In the genomic region with DNA sequence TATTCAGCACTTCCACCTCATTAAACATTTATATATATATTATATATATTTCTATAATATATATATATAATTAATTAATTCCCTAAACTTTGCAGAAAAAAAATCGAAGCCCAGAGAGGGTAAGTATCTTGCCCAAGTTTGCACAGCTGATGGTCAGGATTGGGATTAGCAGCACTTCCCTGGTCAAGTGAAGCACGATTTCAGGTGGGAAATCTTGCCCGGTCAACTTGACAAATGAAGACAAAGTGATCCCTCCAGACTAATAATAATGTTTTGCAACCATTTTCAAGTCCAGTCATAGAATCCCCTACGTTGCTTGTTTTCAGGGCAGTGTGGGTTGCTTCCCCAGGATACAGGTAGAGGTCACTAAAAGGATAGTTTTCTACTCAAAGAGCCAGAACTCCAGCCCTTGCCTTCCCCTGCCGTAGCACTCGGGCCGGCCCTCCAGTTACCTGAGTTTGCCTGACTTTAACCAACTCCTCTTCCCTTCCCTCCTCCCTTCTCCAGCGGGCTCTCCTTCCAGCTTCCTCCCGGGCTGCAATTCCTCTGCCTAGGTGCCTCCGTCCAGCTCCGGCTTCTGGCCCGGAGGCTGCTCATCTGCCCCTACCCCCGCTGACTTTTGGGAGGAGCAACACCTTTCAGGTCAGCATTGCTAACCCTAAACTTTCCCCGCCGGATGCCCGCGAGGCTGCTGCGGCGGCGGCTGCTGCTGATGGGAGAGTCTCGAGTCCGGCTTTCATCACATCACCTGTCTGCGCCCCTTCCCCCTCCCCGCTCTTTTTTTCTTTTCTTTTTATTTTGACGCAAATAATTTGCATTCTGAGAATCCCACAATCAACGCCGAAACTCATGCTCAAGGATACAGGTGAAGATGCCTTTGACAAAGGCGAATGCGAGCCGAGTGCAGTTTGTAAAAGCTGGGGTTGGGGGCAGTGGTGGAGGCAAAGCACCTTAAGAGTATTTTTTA, we compare ENCODE assay signal across 8 cellular contexts. TPM values are rescaled to one million over a fixed set of nuclear protein-coding genes. Genes with fewer than 3 reads are reported as not detected.
DNase-seq lines count a peak whose midpoint lies in the region; ATAC-seq and TF ChIP-seq lines count a peak whose summit lies in the region.

No MANE protein-coding gene starts in this region.

- 6 to 7% methylated on average over 30 of the region's 30 CpGs for WGBS in lower leg skin, 2 donors

- no peaks in the 10 kb centered on the region for H3K36me3 Mint-ChIP-seq in brain

- no peaks in the 10 kb centered on the region for H3K36me3 ChIP-seq in upper lobe of right lung

- peak overlapping the region; percentile 78 to 89 (median 88) for H3K4me3 Mint-ChIP-seq in brain

- no peak overlapping the region for H3K27ac ChIP-seq in upper lobe of right lung

- no peaks in the 10 kb centered on the region for H3K9me3 ChIP-seq in upper lobe of right lung

- peak overlapping the region in 3 of 5 experiments; percentile 42 to 79 (median 62) for H3K27ac Mint-ChIP-seq in brain

- DNase-seq in LNCaP clone FGC (ENCODE audit: low read depth) (no peak), lower leg skin (ENCODE audit: low spot score in 2 of 2) (peak in 1 of 2 donors; percentile 85), upper lobe of right lung (peak; percentile 66), NCI-H2171 treated with DMSO at 0.1 percent for 48 hours (lab: John Stamatoyannopoulos, UW) (no peak)
- no peak for DNase-seq in activated CD4-positive, CD25-positive, alpha-beta regulatory T cell (lab: John Stamatoyannopoulos, UW)

- TF ChIP-seq CTCF in GM12874 (IDR thresholded peaks at IDR 0.05; ENCODE audit: insufficient read depth, low read depth, low read length) (0 out of 2 replicates have a peak, but pooled peaks have one; percentile 20), LNCaP clone FGC (IDR thresholded peaks at IDR 0.05; ENCODE audit: control insufficient read depth, extremely low read depth, insufficient read depth) (peak; percentile 56), brain (conservative IDR thresholded peaks at IDR 0.05) (peak in 1 of 2 experiments; percentile 24), lower leg skin (IDR thresholded peaks at IDR 0.05) (no peak), upper lobe of right lung (IDR thresholded peaks at IDR 0.05) (peak; percentile 13)

- H3K27me3 Mint-ChIP-seq in brain: peaks cover 39% of the 10 kb centered on the region

- ATAC-seq in GM21576 (IDR thresholded peaks at IDR 0.05; ENCODE audit: unreplicated experiment) (peak; percentile 69), upper lobe of right lung (peak; percentile 77)

- peaks cover 10% of the 10 kb centered on the region for H3K4me1 ChIP-seq in upper lobe of right lung

- H3K4me1 Mint-ChIP-seq in brain: peaks cover 44% of the 10 kb centered on the region

- no peaks in the 10 kb centered on the region for H3K9me3 Mint-ChIP-seq in brain

- H3K27me3 ChIP-seq in upper lobe of right lung: peaks cover 28% of the 10 kb centered on the region

- H3K4me3 ChIP-seq in LNCaP clone FGC (ENCODE audit: low read depth, low read length): peak overlapping the region; percentile 19; the same call in 1 of the 2 replicates
- H3K4me3 ChIP-seq in lower leg skin (ENCODE audit: low read depth, poor library complexity, severe bottlenecking): peak overlapping the region; percentile 24
- peak overlapping the region; percentile 46 for H3K4me3 ChIP-seq in upper lobe of right lung

- TF ChIP-seq POLR2A in lower leg skin (IDR thresholded peaks at IDR 0.05): no peak

- intact Hi-C loops in lower leg skin (cut with DNase I; ENCODE audit: low total_unique reads): no loop called here
- intact Hi-C loops in upper lobe of right lung (cut with DNase I): no loop called here

RNA-seq across cellular contexts. Expression of a gene that starts 0.9 kb away (rescaled TPM):
- 0.07 TPM for polyA plus RNA-seq in brain (ENCODE audit: insufficient read depth, low read depth, low replicate concordance)
- total RNA-seq in lower leg skin (10 to 100 TPM in 2 of 4 donors, 1 to 10 TPM in 2; 6.1 to 11.4 (median 8.1) TPM), upper lobe of right lung (1.6 TPM)

Comparison
In these comparisons a context has a peak if more than half of its experiments do, and no peak if none do; other contexts are left out.
1. CTCF ChIP-seq: peak in GM12874 (single experiment), LNCaP clone FGC (single experiment) and upper lobe of right lung (single experiment); none in lower leg skin (0 of 3).
2. Peak in every context shown above with its lines, with median percentiles within 50 percentile points of each other: H3K4me3 ChIP-seq.